28 cellular contexts compared by ENCODE assay signal in the genomic region with DNA sequence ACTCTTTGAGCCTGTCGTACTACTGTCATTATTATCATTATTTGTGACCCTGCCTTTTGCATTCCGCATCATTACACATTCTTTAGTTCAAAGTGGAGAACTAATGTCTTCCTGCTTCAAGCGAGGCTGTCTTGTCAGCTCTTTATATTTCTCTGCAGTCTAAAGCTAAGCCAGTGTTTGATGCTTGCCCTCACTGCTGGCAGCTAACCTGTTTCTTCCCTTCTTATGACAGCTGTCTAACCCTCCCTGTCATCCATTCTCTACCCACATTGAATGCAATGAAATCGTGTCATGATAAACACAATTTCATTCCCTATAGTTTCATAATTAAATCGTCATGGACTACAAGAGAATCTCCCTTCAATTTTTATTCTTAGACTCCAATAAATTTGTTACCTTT.
"Had no signal": no experiment of that assay in that cellular context is flagged by ENCODE, and none has a peak within 500 bp of the region (broad histone marks: within the 10 kb centered on the region; RNA-seq: fewer than 3 reads in every experiment).

No MANE protein-coding gene starts in this region.

- H3K9me3 Mint-ChIP-seq: natural killer cell treated with Interleukin-12 subunit alpha and Interleukin-12 subunit beta and Interleukin-15 and Interleukin-18, amount 100 ng/mL, for 72 hours; neural crest cell had no signal

- H3K27ac Mint-ChIP-seq: naive thymus-derived CD8-positive, alpha-beta T cell; natural killer cell treated with Interleukin-12 subunit alpha and Interleukin-12 subunit beta and Interleukin-15 and Interleukin-18, amount 100 ng/mL, for 72 hours; progenitor cell of endocrine pancreas; stimulated activated effector memory CD8-positive, alpha-beta T cell treated with anti-CD3 and anti-CD28 coated beads, Interleukin-12 subunit alpha, Interleukin-12 subunit beta, amount 100 ng/mL, for 72 hours; stimulated activated naive B cell treated with anti-CD40 and anti-IgM and Interleukin-4, amounts not matched to agents 10 μg/mL and 1 μg/mL and 100 μg/mL, for 72 hours; stimulated activated naive CD8-positive, alpha-beta T cell treated with anti-CD3 and anti-CD28 coated beads, Interleukin-15, Interleukin-2, amounts not matched to agents 100 ng/mL and 50 ng/mL, for 24 hours had no signal

- ATAC-seq: naive thymus-derived CD8-positive, alpha-beta T cell; natural killer cell treated with Interleukin-12 subunit alpha and Interleukin-12 subunit beta and Interleukin-15 and Interleukin-18, amount 100 ng/mL, for 72 hours; psoas muscle; right cardiac atrium; right lobe of liver; stimulated activated effector memory CD8-positive, alpha-beta T cell treated with anti-CD3 and anti-CD28 coated beads, Interleukin-12 subunit alpha, Interleukin-12 subunit beta, amount 100 ng/mL, for 72 hours; stimulated activated naive B cell treated with anti-CD40 and anti-IgM and Interleukin-4, amounts not matched to agents 10 μg/mL and 1 μg/mL and 100 μg/mL, for 72 hours had no signal

- H3K4me3 Mint-ChIP-seq: naive thymus-derived CD8-positive, alpha-beta T cell; natural killer cell treated with Interleukin-12 subunit alpha and Interleukin-12 subunit beta and Interleukin-15 and Interleukin-18, amount 100 ng/mL, for 72 hours; neural crest cell; stimulated activated effector memory CD8-positive, alpha-beta T cell treated with anti-CD3 and anti-CD28 coated beads, Interleukin-12 subunit alpha, Interleukin-12 subunit beta, amount 100 ng/mL, for 72 hours; stimulated activated naive B cell treated with anti-CD40 and anti-IgM and Interleukin-4, amounts not matched to agents 10 μg/mL and 1 μg/mL and 100 μg/mL, for 72 hours; stimulated activated naive CD8-positive, alpha-beta T cell treated with anti-CD3 and anti-CD28 coated beads, Interleukin-15, Interleukin-2, amounts not matched to agents 100 ng/mL and 50 ng/mL, for 24 hours had no signal

- H2AFZ ChIP-seq: parathyroid adenoma had no signal

- DNase-seq: naive thymus-derived CD8-positive, alpha-beta T cell; occipital lobe; ovary; posterior cingulate gyrus; psoas muscle; right cardiac atrium; right lobe of liver; sigmoid colon; small intestine; stimulated activated CD4-positive, alpha-beta T cell treated with anti-CD3 and anti-CD28 coated beads, Interleukin-15, amount 100 ng/mL, for 24 hours; stimulated activated CD4-positive, alpha-beta T cell treated with anti-CD3 and anti-CD28 coated beads, Interleukin-2, amount 100 ng/mL, for 24 hours; stimulated activated CD4-positive, alpha-beta T cell treated with anti-CD3 and anti-CD28 coated beads, Interleukin-2, amount 100 ng/mL, for 48 hours; stimulated activated CD4-positive, alpha-beta T cell treated with anti-CD3 and anti-CD28 coated beads, Interleukin-4, amount 100 ng/mL, for 24 hours; stimulated activated naive B cell treated with anti-CD40 and anti-IgM and Interleukin-4, amounts not matched to agents 10 μg/mL and 1 μg/mL and 100 μg/mL, for 72 hours; stimulated activated naive CD4-positive, alpha-beta T cell treated with Interleukin-2 at 50 U/mL for 16 hours; stomach; thyroid gland; trophoblast cell; upper lobe of left lung had no signal

- H3K9ac ChIP-seq: parathyroid adenoma had no signal

- H3K4me1 Mint-ChIP-seq: naive thymus-derived CD8-positive, alpha-beta T cell; stimulated activated effector memory CD8-positive, alpha-beta T cell treated with anti-CD3 and anti-CD28 coated beads, Interleukin-12 subunit alpha, Interleukin-12 subunit beta, amount 100 ng/mL, for 72 hours; stimulated activated naive B cell treated with anti-CD40 and anti-IgM and Interleukin-4, amounts not matched to agents 10 μg/mL and 1 μg/mL and 100 μg/mL, for 72 hours had no signal

- H3K36me3 Mint-ChIP-seq: naive thymus-derived CD8-positive, alpha-beta T cell; natural killer cell treated with Interleukin-12 subunit alpha and Interleukin-12 subunit beta and Interleukin-15 and Interleukin-18, amount 100 ng/mL, for 72 hours; stimulated activated effector memory CD8-positive, alpha-beta T cell treated with anti-CD3 and anti-CD28 coated beads, Interleukin-12 subunit alpha, Interleukin-12 subunit beta, amount 100 ng/mL, for 72 hours; stimulated activated naive B cell treated with anti-CD40 and anti-IgM and Interleukin-4, amounts not matched to agents 10 μg/mL and 1 μg/mL and 100 μg/mL, for 72 hours had no signal

- H3K79me2 ChIP-seq: parathyroid adenoma had no signal

- H3K27me3 Mint-ChIP-seq: naive thymus-derived CD8-positive, alpha-beta T cell; progenitor cell of endocrine pancreas; stimulated activated naive B cell treated with anti-CD40 and anti-IgM and Interleukin-4, amounts not matched to agents 10 μg/mL and 1 μg/mL and 100 μg/mL, for 72 hours; stimulated activated naive CD8-positive, alpha-beta T cell treated with anti-CD3 and anti-CD28 coated beads, Interleukin-15, Interleukin-2, amounts not matched to agents 100 ng/mL and 50 ng/mL, for 24 hours had no signal

- H3K27ac ChIP-seq: ovary, parathyroid adenoma, psoas muscle, right lobe of liver, sigmoid colon, stomach, thoracic aorta, thyroid gland, tibial nerve, upper lobe of left lung, vagina had no signal

- H3K4me3 ChIP-seq: ovary, psoas muscle, right lobe of liver, sigmoid colon, stomach, thoracic aorta, thyroid gland, tibial nerve, upper lobe of left lung, vagina had no signal

- H3K4me1 ChIP-seq: parathyroid adenoma, psoas muscle, right lobe of liver, sigmoid colon, stomach, thyroid gland, tibial nerve, upper lobe of left lung, vagina had no signal

- H3K27me3 ChIP-seq: right lobe of liver, sigmoid colon, stomach, thyroid gland, tibial nerve, upper lobe of left lung, vagina had no signal

- H3K36me3 ChIP-seq: ovary, right lobe of liver, sigmoid colon, stomach, thoracic aorta, thyroid gland, tibial nerve, upper lobe of left lung, vagina had no signal

- H3K9me3 ChIP-seq: ovary, psoas muscle, right lobe of liver, sigmoid colon, stomach, thoracic aorta, thyroid gland, tibial nerve, upper lobe of left lung, vagina had no signal
